Comparison of ENCODE assay signal across 12 cellular contexts in genomic region chr3:13115991-13116390, GRCh38.
"Had no signal": no experiment of that assay in that cellular context is flagged by ENCODE, and none has a peak within 500 bp of the region (broad histone marks: within the 10 kb centered on the region; RNA-seq: fewer than 3 reads in every experiment).

No MANE protein-coding gene starts in this region.

- H3K27ac ChIP-seq: left ventricle myocardium inferior, ovary, tibial artery, uterus had no signal

- H3K27me3 ChIP-seq: ovary, uterus had no signal

- H3K36me3 ChIP-seq: left ventricle myocardium inferior, ovary, tibial artery, uterus had no signal

- H3K4me1 ChIP-seq: uterus had no signal

- H3K9me3 ChIP-seq: left ventricle myocardium inferior, ovary, tibial artery, uterus had no signal

- ATAC-seq: esophagus mucosa had no signal

- H3K4me3 ChIP-seq: left ventricle myocardium inferior, ovary, tibial artery, uterus had no signal

- DNase-seq: activated CD4-positive, alpha-beta T cell treated with anti-CD3 and anti-CD28 coated beads for 1 hour; activated CD4-positive, alpha-beta T cell treated with anti-CD3 and anti-CD28 coated beads, Interleukin-2, amount 50 U/mL, for 48 hours; activated T-cell treated with anti-CD3 and anti-CD28 coated beads, Interleukin-2, amount 50 U/mL, for 24 hours; amniotic stem cell; left ventricle myocardium inferior; ovary; stimulated activated CD4-positive, alpha-beta T cell treated with anti-CD3 and anti-CD28 coated beads, Interleukin-15, amount 100 ng/mL, for 24 hours; stimulated activated CD4-positive, alpha-beta T cell treated with anti-CD3 and anti-CD28 coated beads, Interleukin-4, amount 100 ng/mL, for 1 hour; stimulated activated naive CD4-positive, alpha-beta T cell; uterus had no signal
